18 cellular contexts compared by ENCODE assay signal in genomic region chr15:62223020-62223419, GRCh38. TPM values are rescaled to one million over a fixed set of nuclear protein-coding genes. Genes with fewer than 3 reads are reported as not detected.
A peak's percentile ranks its signal among the peaks of the same experiment; 100 is the strongest.
DNase-seq lines count a peak whose midpoint lies in the region; ATAC-seq lines count a peak whose summit lies in the region.
"Had no signal": no experiment of that assay in that cellular context is flagged by ENCODE, and none has a peak within 500 bp of the region (broad histone marks: within the 10 kb centered on the region; RNA-seq: fewer than 3 reads in every experiment).

No MANE protein-coding gene starts in this region.

- no peaks in the 10 kb centered on the region for H3K4me1 Mint-ChIP-seq in T-helper 2 cell treated with Interferon-gamma antibody and Interleukin-4, amounts not matched to agents 5 μg/mL and 100 μg/mL, for 36 hours (ENCODE audit: low read depth)
- H3K4me1 Mint-ChIP-seq in stimulated activated naive CD8-positive, alpha-beta T cell treated with anti-CD3 and anti-CD28 coated beads, Interleukin-15, amount 100 ng/mL, for 72 hours, result no peaks in the 10 kb centered on the region
- no peaks in the 10 kb centered on the region for H3K4me1 Mint-ChIP-seq in activated T-helper 17 cell treated with anti-CD3 and anti-CD28 coated beads, Interleukin-2, amount 50 U/mL, for 72 hours
- no peaks in the 10 kb centered on the region for H3K4me1 Mint-ChIP-seq in stimulated activated naive B cell treated with anti-CD40 and anti-IgM and Interleukin-4, amounts not matched to agents 10 μg/mL and 1 μg/mL and 100 μg/mL, for 72 hours

- DNase-seq in T-helper 2 cell treated with Interferon-gamma antibody and Interleukin-4, amounts not matched to agents 5 μg/mL and 100 μg/mL, for 36 hours (ENCODE audit: low spot score), result no peak
- DNase-seq in T-helper 2 cell, result no peak
- no peak for DNase-seq in stimulated activated naive CD8-positive, alpha-beta T cell treated with anti-CD3 and anti-CD28 coated beads, Interleukin-15, amount 100 ng/mL, for 72 hours
- DNase-seq in stimulated activated naive CD8-positive, alpha-beta T cell treated with anti-CD3 and anti-CD28 coated beads, Interleukin-15, Interleukin-2, amounts not matched to agents 100 U/mL and 50 U/mL, for 24 hours, result no peak
- no peak for DNase-seq in stimulated activated naive B cell treated with anti-CD40 and anti-IgM and Interleukin-4, amounts not matched to agents 10 μg/mL and 1 μg/mL and 100 μg/mL, for 72 hours
- DNase-seq: NCI-H1048; NCI-H1417; NCI-H1694; NCI-H2029 treated with DMSO at 0.1 percent for 48 hours; NCI-H446 treated with DMSO at 0.1 percent for 48 hours; NCI-H526; NCI-H82; NK-92 treated with Interleukin-12 subunit alpha and Interleukin-12 subunit beta, amount 100 ng/mL, for 24 hours; PC-3 had no signal

- H3K27ac Mint-ChIP-seq in T-helper 2 cell treated with Interferon-gamma antibody and Interleukin-4, amounts not matched to agents 5 μg/mL and 100 μg/mL, for 36 hours, result peak overlapping the region; percentile 39
- peak overlapping the region; percentile 70 to 86 for H3K27ac Mint-ChIP-seq in stimulated activated naive CD8-positive, alpha-beta T cell treated with anti-CD3 and anti-CD28 coated beads, Interleukin-15, amount 100 ng/mL, for 72 hours
- H3K27ac Mint-ChIP-seq in activated T-helper 17 cell treated with anti-CD3 and anti-CD28 coated beads, Interleukin-2, amount 50 U/mL, for 72 hours, result peak overlapping the region; percentile 4
- H3K27ac Mint-ChIP-seq in stimulated activated naive B cell treated with anti-CD40 and anti-IgM and Interleukin-4, amounts not matched to agents 10 μg/mL and 1 μg/mL and 100 μg/mL, for 72 hours, result no peak overlapping the region

- ATAC-seq in stimulated activated naive CD8-positive, alpha-beta T cell treated with anti-CD3 and anti-CD28 coated beads, Interleukin-15, amount 100 ng/mL, for 72 hours, result no peak
- ATAC-seq in stimulated activated naive CD8-positive, alpha-beta T cell treated with anti-CD3 and anti-CD28 coated beads, Interleukin-15, Interleukin-2, amounts not matched to agents 100 U/mL and 50 U/mL, for 24 hours, result no peak
- ATAC-seq in activated T-helper 17 cell treated with anti-CD3 and anti-CD28 coated beads, Interleukin-2, amount 50 U/mL, for 72 hours (replicated peaks), result peak; percentile 51
- no peak for ATAC-seq in GM21528 (IDR thresholded peaks at IDR 0.05; ENCODE audit: low FRiP score, unreplicated experiment)
- no peak for ATAC-seq in stimulated activated naive B cell treated with anti-CD40 and anti-IgM and Interleukin-4, amounts not matched to agents 10 μg/mL and 1 μg/mL and 100 μg/mL, for 72 hours (replicated peaks)
- ATAC-seq: PC-3 had no signal

- H3K4me3 Mint-ChIP-seq in T-helper 2 cell treated with Interferon-gamma antibody and Interleukin-4, amounts not matched to agents 5 μg/mL and 100 μg/mL, for 36 hours, result no peak overlapping the region
- H3K4me3 Mint-ChIP-seq in stimulated activated naive CD8-positive, alpha-beta T cell treated with anti-CD3 and anti-CD28 coated beads, Interleukin-15, amount 100 ng/mL, for 72 hours, result no peak overlapping the region
- peak overlapping the region; percentile 28 for H3K4me3 Mint-ChIP-seq in activated T-helper 17 cell treated with anti-CD3 and anti-CD28 coated beads, Interleukin-2, amount 50 U/mL, for 72 hours
- no peak overlapping the region for H3K4me3 Mint-ChIP-seq in stimulated activated naive B cell treated with anti-CD40 and anti-IgM and Interleukin-4, amounts not matched to agents 10 μg/mL and 1 μg/mL and 100 μg/mL, for 72 hours

- H3K36me3 Mint-ChIP-seq in T-helper 2 cell treated with Interferon-gamma antibody and Interleukin-4, amounts not matched to agents 5 μg/mL and 100 μg/mL, for 36 hours (ENCODE audit: low read depth), result no peaks in the 10 kb centered on the region
- H3K36me3 Mint-ChIP-seq in activated T-helper 17 cell treated with anti-CD3 and anti-CD28 coated beads, Interleukin-2, amount 50 U/mL, for 72 hours (ENCODE audit: low read depth), result no peaks in the 10 kb centered on the region
- H3K36me3 Mint-ChIP-seq in stimulated activated naive B cell treated with anti-CD40 and anti-IgM and Interleukin-4, amounts not matched to agents 10 μg/mL and 1 μg/mL and 100 μg/mL, for 72 hours, result peaks cover 0 to 4% of the 10 kb centered on the region in 2 donors

- no peaks in the 10 kb centered on the region for H3K27me3 Mint-ChIP-seq in T-helper 2 cell treated with Interferon-gamma antibody and Interleukin-4, amounts not matched to agents 5 μg/mL and 100 μg/mL, for 36 hours (ENCODE audit: low read depth)
- H3K27me3 Mint-ChIP-seq in stimulated activated naive CD8-positive, alpha-beta T cell treated with anti-CD3 and anti-CD28 coated beads, Interleukin-15, amount 100 ng/mL, for 72 hours, result peaks cover 39% of the 10 kb centered on the region
- peaks cover 7% of the 10 kb centered on the region for H3K27me3 Mint-ChIP-seq in activated T-helper 17 cell treated with anti-CD3 and anti-CD28 coated beads, Interleukin-2, amount 50 U/mL, for 72 hours
- H3K27me3 Mint-ChIP-seq in stimulated activated naive B cell treated with anti-CD40 and anti-IgM and Interleukin-4, amounts not matched to agents 10 μg/mL and 1 μg/mL and 100 μg/mL, for 72 hours, result peaks cover 7 to 8% of the 10 kb centered on the region in 2 donors

- peaks cover 6% of the 10 kb centered on the region for H3K9me3 Mint-ChIP-seq in T-helper 2 cell treated with Interferon-gamma antibody and Interleukin-4, amounts not matched to agents 5 μg/mL and 100 μg/mL, for 36 hours
- H3K9me3 Mint-ChIP-seq in stimulated activated naive CD8-positive, alpha-beta T cell treated with anti-CD3 and anti-CD28 coated beads, Interleukin-15, amount 100 ng/mL, for 72 hours, result peaks cover 0 to 7% of the 10 kb centered on the region in 2 donors
- peaks cover 4% of the 10 kb centered on the region for H3K9me3 Mint-ChIP-seq in activated T-helper 17 cell treated with anti-CD3 and anti-CD28 coated beads, Interleukin-2, amount 50 U/mL, for 72 hours
- H3K9me3 Mint-ChIP-seq in stimulated activated naive B cell treated with anti-CD40 and anti-IgM and Interleukin-4, amounts not matched to agents 10 μg/mL and 1 μg/mL and 100 μg/mL, for 72 hours, result peaks cover 3 to 5% of the 10 kb centered on the region in 2 donors

RNA-seq across cellular contexts. Expression of gene C2CD4B, which starts 57.9 kb away (rescaled TPM):
- total RNA-seq in activated T-helper 17 cell treated with anti-CD3 and anti-CD28 coated beads, Interleukin-2, amount 50 U/mL, for 72 hours, result 1 to 10 TPM in 1 of 2 donors, under 1 TPM in 1; 0.76 to 1.5 TPM
- total RNA-seq: Daoy, G401, PC-3 had no signal
